In the genomic region with DNA sequence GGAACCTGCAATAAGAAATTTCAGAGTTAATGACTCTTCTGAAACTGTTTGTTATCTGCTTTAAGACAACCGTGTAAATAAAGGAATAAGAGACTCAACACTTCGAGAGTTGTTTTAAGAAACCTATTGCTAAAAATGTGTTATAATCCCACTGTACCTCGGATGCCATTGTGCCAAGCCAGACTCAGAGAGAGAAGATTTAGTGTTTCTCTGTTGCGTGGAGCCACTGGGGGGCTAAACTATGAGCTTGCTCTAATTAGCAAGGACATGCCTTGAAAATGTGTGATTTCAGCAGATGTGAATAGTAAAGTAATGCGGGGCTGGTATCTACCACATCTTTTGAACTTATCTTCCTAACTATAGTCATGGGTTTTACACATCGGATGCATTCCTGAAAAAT, we compare ENCODE assay signal across 13 cellular contexts. TPM values are rescaled to one million over a fixed set of nuclear protein-coding genes. Genes with fewer than 3 reads are reported as not detected.
A peak's percentile ranks its signal among the peaks of the same experiment; 100 is the strongest.
DNase-seq lines count a peak whose midpoint lies in the region; ATAC-seq and TF ChIP-seq lines count a peak whose summit lies in the region.
"Had no signal": no experiment of that assay in that cellular context is flagged by ENCODE, and none has a peak within 500 bp of the region (broad histone marks: within the 10 kb centered on the region; RNA-seq: fewer than 3 reads in every experiment).

No MANE protein-coding gene starts in this region.

- H3K27me3 Mint-ChIP-seq in activated T-helper 2 cell treated with anti-CD3 and anti-CD28 coated beads, Interferon-gamma antibody, Interleukin-2, Interleukin-4, amounts not matched to agents 10 μg/mL and 5 μg/mL and 100 μg/mL, durations not matched to agents 14 hours and 24 hours and 36 hours (ENCODE audit: low read depth), result no peaks in the 10 kb centered on the region

- peaks cover 58% of the 10 kb centered on the region for H3K4me1 ChIP-seq in A673 (ENCODE audit: insufficient read depth, low read length, poor library complexity, severe bottlenecking)
- peaks cover 4 to 81% (median 51%) of the 10 kb centered on the region in 4 donors for H3K4me1 ChIP-seq in right lobe of liver
- H3K4me1 ChIP-seq in skeletal muscle tissue (ENCODE audit: control insufficient read depth in 3 of 3, insufficient read depth in 3 of 3, low read length in 3 of 3), result peaks cover 97% of the 10 kb centered on the region in 3 donors

- H3K9me3 ChIP-seq in A673 (ENCODE audit: low read depth, low read length, poor library complexity, severe bottlenecking), result no peaks in the 10 kb centered on the region
- no peaks in the 10 kb centered on the region for H3K9me3 ChIP-seq in right lobe of liver
- H3K9me3 ChIP-seq in skeletal muscle tissue (ENCODE audit: control insufficient read depth in 3 of 3, low read length in 3 of 3), result no peaks in the 10 kb centered on the region

- H3K4me1 Mint-ChIP-seq in activated T-helper 2 cell treated with anti-CD3 and anti-CD28 coated beads, Interferon-gamma antibody, Interleukin-2, Interleukin-4, amounts not matched to agents 10 μg/mL and 5 μg/mL and 100 μg/mL, durations not matched to agents 14 hours and 24 hours and 36 hours (ENCODE audit: low read depth), result peaks cover 4% of the 10 kb centered on the region

- H3K36me3 ChIP-seq in A673 (ENCODE audit: insufficient read depth, low read length, poor library complexity, severe bottlenecking) (no peaks in the 10 kb centered on the region), right lobe of liver (no peaks in the 10 kb centered on the region), skeletal muscle tissue (ENCODE audit: control insufficient read depth in 3 of 3, insufficient read depth in 3 of 3, low read length in 3 of 3) (no peaks in the 10 kb centered on the region)

- intact Hi-C loops in A673 (cut with micrococcal nuclease; ENCODE audit: unreplicated experiment), result no loop called here
- intact Hi-C loops in right lobe of liver (cut with DNase I), result loop anchor here in 1 of 2 donors (10.0 kb wide), 1 partner anchor 440 kb away; no protein-coding TSS in a partner anchor
- intact Hi-C loops in activated T-helper 2 cell treated with anti-CD3 and anti-CD28 coated beads, Interferon-gamma antibody, Interleukin-2, Interleukin-4, amounts not matched to agents 10 μg/mL and 5 μg/mL and 100 μg/mL, durations not matched to agents 14 hours and 24 hours and 36 hours (cut with micrococcal nuclease), result no loop called here

- H3K4me3 Mint-ChIP-seq in activated T-helper 2 cell treated with anti-CD3 and anti-CD28 coated beads, Interferon-gamma antibody, Interleukin-2, Interleukin-4, amounts not matched to agents 10 μg/mL and 5 μg/mL and 100 μg/mL, durations not matched to agents 14 hours and 24 hours and 36 hours (ENCODE audit: low read depth), result no peak overlapping the region
- H3K4me3 Mint-ChIP-seq: activated T-cell treated with anti-CD3 and anti-CD28 coated beads, Interleukin-2, amount 50 U/mL, for 4 hours had no signal

- ATAC-seq in right lobe of liver, result no peak
- ATAC-seq: activated CD4-positive, CD25-positive, alpha-beta regulatory T cell treated with anti-CD3 and anti-CD28 coated beads, Interleukin-2, amount 50 U/mL, for 24 hours; activated T-cell treated with anti-CD3 and anti-CD28 coated beads, Interleukin-2, amount 50 U/mL, for 4 hours had no signal

- POLR2A ChIA-PET in A673 (lab: Charles Lee; ENCODE audit: low non-redundant PET), result no interaction called here

- CTCF ChIA-PET in A673 (lab: Charles Lee), result no interaction called here

- H3K4me3 ChIP-seq in A673 (ENCODE audit: low read depth, low read length, poor library complexity, severe bottlenecking), result no peak overlapping the region
- no peak overlapping the region for H3K4me3 ChIP-seq in right lobe of liver
- peak overlapping the region in 1 of 3 donors; percentile 4 for H3K4me3 ChIP-seq in skeletal muscle tissue (ENCODE audit: low read length in 3 of 3)

- no peaks in the 10 kb centered on the region for H3K9me3 Mint-ChIP-seq in activated T-helper 2 cell treated with anti-CD3 and anti-CD28 coated beads, Interferon-gamma antibody, Interleukin-2, Interleukin-4, amounts not matched to agents 10 μg/mL and 5 μg/mL and 100 μg/mL, durations not matched to agents 14 hours and 24 hours and 36 hours
- H3K9me3 Mint-ChIP-seq: activated T-cell treated with anti-CD3 and anti-CD28 coated beads, Interleukin-2, amount 50 U/mL, for 4 hours had no signal

- H3K27me3 ChIP-seq in A673 (replicated peaks; ENCODE audit: insufficient read depth, low read depth, low read length, poor library complexity) (no peaks in the 10 kb centered on the region), right lobe of liver (no peaks in the 10 kb centered on the region), skeletal muscle tissue (ENCODE audit: control insufficient read depth in 3 of 3, insufficient read depth in 3 of 3, low read length in 3 of 3) (no peaks in the 10 kb centered on the region)

- TF ChIP-seq POLR2A in right lobe of liver (IDR thresholded peaks at IDR 0.05), result no peak

- DNase-seq in A673 (ENCODE audit: low spot score) (no peak), right lobe of liver (no peak), NCI-H2227 (lab: John Stamatoyannopoulos, UW; ENCODE audit: unreplicated experiment) (no peak)
- no peak for DNase-seq in activated CD8-positive, alpha-beta memory T cell treated with anti-CD3 and anti-CD28 coated beads for 24 hours
- DNase-seq in stimulated activated CD8-positive, alpha-beta memory T cell treated with anti-CD3 and anti-CD28 coated beads, Interleukin-4, amount 100 ng/mL, for 48 hours, result no peak
- DNase-seq in activated T-helper 2 cell treated with anti-CD3 and anti-CD28 coated beads, Interferon-gamma antibody, Interleukin-2, Interleukin-4, amounts not matched to agents 10 μg/mL and 5 μg/mL and 100 μg/mL, durations not matched to agents 14 hours and 24 hours and 36 hours (ENCODE audit: low spot score), result no peak
- DNase-seq: activated T-cell treated with anti-CD3 and anti-CD28 coated beads, Interleukin-2, amount 50 U/mL, for 4 hours; DMS79 treated with DMSO at 0.1 percent for 48 hours; Karpas-422; NCI-H2081 had no signal

- TF ChIP-seq CTCF in A673 (conservative IDR thresholded peaks at IDR 0.05; ENCODE audit: low read depth, low read length) (no peak), right lobe of liver (IDR thresholded peaks at IDR 0.05) (no peak)

- WGBS in adipose tissue, 3 donors, result 69 to 78% (median 74%) methylated on average over 6 of the region's 6 CpGs
- WGBS in right lobe of liver (ENCODE audit: insufficient coverage, low coverage, low lambda C conversion rate, missing lambda C conversion rate), result 88% methylated on average over 5 of the region's 6 CpGs

- no peaks in the 10 kb centered on the region for H3K36me3 Mint-ChIP-seq in activated T-helper 2 cell treated with anti-CD3 and anti-CD28 coated beads, Interferon-gamma antibody, Interleukin-2, Interleukin-4, amounts not matched to agents 10 μg/mL and 5 μg/mL and 100 μg/mL, durations not matched to agents 14 hours and 24 hours and 36 hours (ENCODE audit: low read depth)

- BruUV-seq in A673 (replicated peaks; lab: Mats Ljungman, UMichigan), result no TSS peak

- H3K27ac Mint-ChIP-seq in activated T-helper 2 cell treated with anti-CD3 and anti-CD28 coated beads, Interferon-gamma antibody, Interleukin-2, Interleukin-4, amounts not matched to agents 10 μg/mL and 5 μg/mL and 100 μg/mL, durations not matched to agents 14 hours and 24 hours and 36 hours, result no peak overlapping the region

- peak overlapping the region; percentile 55 to 74 (median 63) for H3K9ac ChIP-seq in skeletal muscle tissue (ENCODE audit: low read depth in 1 of 3, low read length in 3 of 3)

- H3K27ac ChIP-seq in A673 (ENCODE audit: low read depth, low read length, poor library complexity, severe bottlenecking) (peak overlapping the region; percentile 84), adipose tissue (ENCODE audit: low read depth, low read length) (peak overlapping the region; percentile 38), right lobe of liver (peak overlapping the region; percentile 90 to 99 (median 98)), skeletal muscle tissue (ENCODE audit: low read depth, low read length) (peak overlapping the region; percentile 98)

RNA-seq across cellular contexts. Expression of gene TARBP1, which starts 56.2 kb away (rescaled TPM):
- total RNA-seq in A673 (2021), result 28.0 and 31.9 TPM in 2 replicates
- polyA plus RNA-seq in adipose tissue, result 10 to 100 TPM; 10.4 to 12.0 (median 11.0) TPM
- total RNA-seq in right lobe of liver, result 10 to 100 TPM in 2 of 6 experiments, 1 to 10 TPM in 4; 7.2 to 16.7 (median 8.0) TPM
- 36.5 TPM for total RNA-seq in skeletal muscle tissue
- 79.7 and 87.5 TPM in 2 replicates for total RNA-seq in activated T-helper 2 cell treated with anti-CD3 and anti-CD28 coated beads, Interferon-gamma antibody, Interleukin-2, Interleukin-4, amounts not matched to agents 10 μg/mL and 5 μg/mL and 100 μg/mL, durations not matched to agents 14 hours and 24 hours and 36 hours

Comparison
In these comparisons a context has a peak if more than half of its experiments do, and no peak if none do; other contexts are left out.
1. H3K27ac ChIP-seq: peak in every context shown above with its lines; median percentile 98 in right lobe of liver; 98 in skeletal muscle tissue; 84 in A673; 38 in adipose tissue.